In the genomic region with DNA sequence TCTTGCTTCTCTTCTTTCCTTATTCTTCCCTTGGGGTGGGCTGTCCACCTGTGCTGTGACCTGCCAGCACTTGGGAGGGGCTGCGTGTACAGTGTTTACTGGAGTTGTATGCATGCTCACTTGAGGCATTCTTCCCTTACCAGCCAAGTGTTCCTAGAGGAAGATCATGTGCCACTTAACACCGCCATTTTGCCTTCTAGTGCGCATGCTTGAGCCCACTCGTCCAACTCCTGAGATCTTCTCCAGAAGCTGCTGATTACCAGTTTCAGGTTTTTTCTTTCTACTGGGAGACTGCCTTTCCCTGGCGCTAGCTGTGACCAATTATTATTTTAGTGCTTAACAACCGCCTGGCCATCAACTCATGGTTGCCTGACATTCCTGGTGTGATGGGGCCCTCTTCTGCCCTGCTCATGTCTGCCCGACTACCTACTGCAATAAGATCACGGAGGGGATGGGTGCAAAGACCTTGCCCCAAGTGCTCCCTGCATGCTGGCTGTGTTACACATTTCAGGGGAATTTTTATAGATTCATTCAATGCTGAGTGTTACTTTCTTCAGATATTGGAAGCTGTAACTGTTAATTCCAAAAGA, we compare ENCODE assay signal across 29 cellular contexts.
"Had no signal": no experiment of that assay in that cellular context is flagged by ENCODE, and none has a peak within 500 bp of the region (broad histone marks: within the 10 kb centered on the region; RNA-seq: fewer than 3 reads in every experiment).

No MANE protein-coding gene starts in this region.

- DNase-seq: activated CD4-positive, alpha-beta T cell treated with anti-CD3 and anti-CD28 coated beads for 36 hours; activated CD4-positive, alpha-beta T cell treated with anti-CD3 and anti-CD28 coated beads, Interleukin-2, amount 50 U/mL, for 4 hours; activated CD4-positive, CD25-positive, alpha-beta regulatory T cell; activated effector memory CD4-positive, alpha-beta T cell treated with anti-CD3 and anti-CD28 coated beads, Interleukin-2, amount 50 U/mL, for 16 hours; activated naive CD4-positive, alpha-beta T cell treated with anti-CD3 and anti-CD28 coated beads, Interleukin-2, amount 10 ng/mL, durations not matched to agents 7 days and 5 days; activated naive CD8-positive, alpha-beta T cell treated with anti-CD3 and anti-CD28 coated beads, Interleukin-2, amount 10 ng/mL, durations not matched to agents 7 days and 5 days; activated T-cell treated with anti-CD3 and anti-CD28 coated beads for 4 hours; foreskin fibroblast; heart left ventricle; hypothalamus; islet precursor cell; mammary epithelial cell; naive thymus-derived CD4-positive, alpha-beta T cell; pancreas; retina; stimulated activated CD4-positive, alpha-beta T cell treated with anti-CD3 and anti-CD28 coated beads, Interleukin-12 subunit alpha, Interleukin-12 subunit beta, amount 100 ng/mL, for 4 hours; stimulated activated CD4-positive, alpha-beta T cell treated with anti-CD3 and anti-CD28 coated beads, Interleukin-4, amount 100 ng/mL, for 1 hour; trophoblast cell; uterus had no signal

- H3K36me3 Mint-ChIP-seq: activated naive CD4-positive, alpha-beta T cell treated with anti-CD3 and anti-CD28 coated beads, Interleukin-2, amount 10 ng/mL, durations not matched to agents 7 days and 5 days; activated naive CD8-positive, alpha-beta T cell treated with anti-CD3 and anti-CD28 coated beads, Interleukin-2, amount 10 ng/mL, durations not matched to agents 7 days and 5 days; brain had no signal

- H3K27ac ChIP-seq: ascending aorta, cardiac muscle cell, heart left ventricle, pancreas, prostate gland, skin epidermis, thoracic aorta, uterus had no signal

- H3K9me3 ChIP-seq: ascending aorta, heart left ventricle, pancreas, prostate gland, thoracic aorta, uterus had no signal

- H3K27ac Mint-ChIP-seq: activated CD4-positive, alpha-beta T cell treated with anti-CD3 and anti-CD28 coated beads for 36 hours; activated naive CD4-positive, alpha-beta T cell treated with anti-CD3 and anti-CD28 coated beads, Interleukin-2, amount 10 ng/mL, durations not matched to agents 7 days and 5 days; activated naive CD8-positive, alpha-beta T cell treated with anti-CD3 and anti-CD28 coated beads, Interleukin-2, amount 10 ng/mL, durations not matched to agents 7 days and 5 days; activated T-helper 1 cell treated with anti-CD3 and anti-CD28 coated beads, Interleukin-12 subunit alpha, Interleukin-12 subunit beta, Interleukin-2, Interleukin-4 antibody, amounts not matched to agents 30 ng/mL and 10 ng/mL and 1 ng/mL, durations not matched to agents 14 hours and 24 hours and 36 hours; brain; naive thymus-derived CD4-positive, alpha-beta T cell; stimulated activated naive CD8-positive, alpha-beta T cell treated with anti-CD3 and anti-CD28 coated beads, Interleukin-15, Interleukin-2, amounts not matched to agents 100 ng/mL and 50 ng/mL, for 24 hours had no signal

- H3K4me1 Mint-ChIP-seq: activated CD4-positive, alpha-beta T cell treated with anti-CD3 and anti-CD28 coated beads for 36 hours; activated naive CD4-positive, alpha-beta T cell treated with anti-CD3 and anti-CD28 coated beads, Interleukin-2, amount 10 ng/mL, durations not matched to agents 7 days and 5 days; activated naive CD8-positive, alpha-beta T cell treated with anti-CD3 and anti-CD28 coated beads, Interleukin-2, amount 10 ng/mL, durations not matched to agents 7 days and 5 days; naive thymus-derived CD4-positive, alpha-beta T cell had no signal

- H3K27me3 ChIP-seq: ascending aorta, cardiac muscle cell, heart left ventricle, pancreas, uterus had no signal

- ATAC-seq: activated CD4-positive, alpha-beta T cell treated with anti-CD3 and anti-CD28 coated beads for 36 hours; heart left ventricle; naive thymus-derived CD4-positive, alpha-beta T cell; pancreas; sciatic nerve had no signal

- H3K36me3 ChIP-seq: ascending aorta, cardiac muscle cell, heart left ventricle, pancreas, prostate gland, thoracic aorta, uterus had no signal

- H3K4me3 Mint-ChIP-seq: activated CD4-positive, alpha-beta T cell treated with anti-CD3 and anti-CD28 coated beads for 36 hours; activated naive CD4-positive, alpha-beta T cell treated with anti-CD3 and anti-CD28 coated beads, Interleukin-2, amount 10 ng/mL, durations not matched to agents 7 days and 5 days; activated naive CD8-positive, alpha-beta T cell treated with anti-CD3 and anti-CD28 coated beads, Interleukin-2, amount 10 ng/mL, durations not matched to agents 7 days and 5 days; activated T-helper 1 cell treated with anti-CD3 and anti-CD28 coated beads, Interleukin-12 subunit alpha, Interleukin-12 subunit beta, Interleukin-2, Interleukin-4 antibody, amounts not matched to agents 30 ng/mL and 10 ng/mL and 1 ng/mL, durations not matched to agents 14 hours and 24 hours and 36 hours; brain; naive thymus-derived CD4-positive, alpha-beta T cell; neural crest cell; stimulated activated naive CD8-positive, alpha-beta T cell treated with anti-CD3 and anti-CD28 coated beads, Interleukin-15, Interleukin-2, amounts not matched to agents 100 ng/mL and 50 ng/mL, for 24 hours had no signal

- H3K4me3 ChIP-seq: ascending aorta, cardiac muscle cell, heart left ventricle, pancreas, prostate gland, skin epidermis, thoracic aorta, uterus had no signal

- H3K4me1 ChIP-seq: ascending aorta, heart left ventricle, prostate gland, uterus had no signal

- H3K9me3 Mint-ChIP-seq: activated naive CD8-positive, alpha-beta T cell treated with anti-CD3 and anti-CD28 coated beads, Interleukin-2, amount 10 ng/mL, durations not matched to agents 7 days and 5 days; activated T-helper 1 cell treated with anti-CD3 and anti-CD28 coated beads, Interleukin-12 subunit alpha, Interleukin-12 subunit beta, Interleukin-2, Interleukin-4 antibody, amounts not matched to agents 30 ng/mL and 10 ng/mL and 1 ng/mL, durations not matched to agents 14 hours and 24 hours and 36 hours; stimulated activated naive CD8-positive, alpha-beta T cell treated with anti-CD3 and anti-CD28 coated beads, Interleukin-15, Interleukin-2, amounts not matched to agents 100 ng/mL and 50 ng/mL, for 24 hours had no signal
